In the genomic region with DNA sequence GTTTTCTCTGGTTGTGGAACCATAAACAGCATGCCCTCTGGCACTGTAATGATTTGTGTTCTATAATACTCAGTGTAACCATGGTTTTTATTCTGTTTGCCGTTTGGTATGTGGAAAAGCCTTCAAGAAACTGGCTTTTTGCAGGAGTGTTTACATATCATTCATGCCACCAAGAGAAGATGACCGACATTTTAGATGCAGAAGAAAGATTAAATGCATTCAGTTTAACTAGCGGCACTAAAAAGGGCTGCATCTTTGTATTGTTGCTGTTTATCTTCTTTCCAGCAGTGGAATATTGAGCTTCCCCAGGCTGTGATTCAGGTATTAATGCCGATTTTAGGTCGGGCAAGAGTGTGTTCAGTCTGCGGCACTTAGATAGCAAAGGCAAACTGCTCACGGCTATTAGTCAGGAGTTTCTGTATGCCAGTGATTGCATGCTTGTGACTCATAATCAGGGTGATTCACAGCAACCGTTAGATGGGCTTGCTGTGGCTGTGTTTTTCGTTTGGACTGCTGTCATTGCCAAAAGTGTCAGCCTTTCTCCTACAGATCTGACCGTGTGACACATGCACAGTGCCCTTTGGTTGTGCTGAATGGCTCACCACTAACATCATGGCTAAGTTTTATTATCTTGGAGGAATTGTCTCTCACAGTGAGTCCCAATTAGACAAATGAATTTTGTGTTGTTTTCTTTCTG, we compare ENCODE assay signal across 9 cellular contexts.
DNase-seq lines count a peak whose midpoint lies in the region; ATAC-seq and TF ChIP-seq lines count a peak whose summit lies in the region.
"Had no signal": no experiment of that assay in that cellular context is flagged by ENCODE, and none has a peak within 500 bp of the region (broad histone marks: within the 10 kb centered on the region; RNA-seq: fewer than 3 reads in every experiment).

No MANE protein-coding gene starts in this region.

- peaks cover 2% of the 10 kb centered on the region for H3K36me3 Mint-ChIP-seq in brain
- no peaks in the 10 kb centered on the region for H3K36me3 Mint-ChIP-seq in H9 (ENCODE audit: insufficient read depth in 1 of 3, low read depth in 3 of 3)

- no peaks in the 10 kb centered on the region for H3K27me3 ChIP-seq in layer of hippocampus (ENCODE audit: control insufficient read depth, insufficient read depth, low read length)
- no peaks in the 10 kb centered on the region for H3K27me3 ChIP-seq in H9 (ENCODE audit: insufficient read depth, low read length)

- H3K27ac ChIP-seq in layer of hippocampus (ENCODE audit: low read depth, low read length) (peak overlapping the region; percentile 44), H9 (ENCODE audit: insufficient read length, low read depth, low read length) (no peak overlapping the region)
- H3K27ac ChIP-seq: HL-60 had no signal

- H2BK120ac ChIP-seq in H9 (ENCODE audit: low read depth, low read length, poor library complexity, severe bottlenecking) = no peak overlapping the region

- no peak overlapping the region for H2AFZ ChIP-seq in H9 (ENCODE audit: low read length)

- H2AK5ac ChIP-seq in H9 (ENCODE audit: insufficient read length, low read length) = no peak overlapping the region

- DNase-seq in DMS 273 (lab: John Stamatoyannopoulos, UW; ENCODE audit: unreplicated experiment) (peak; percentile 44), NCI-H774 (lab: John Stamatoyannopoulos, UW) (peak; percentile 16), H9 (no peak), CD1c-positive myeloid dendritic cell (ENCODE audit: extremely low spot score) (no peak), NOMO-1 treated with dmso at 0.1 percent for 144 hours (lab: John Stamatoyannopoulos, UW; ENCODE audit: unreplicated experiment) (no peak)
- DNase-seq in stimulated activated naive CD8-positive, alpha-beta T cell treated with anti-CD3 and anti-CD28 coated beads, Interleukin-15, amount 100 ng/mL, for 72 hours = peak; percentile 19 to 48

- WGBS in H9 (ENCODE audit: extremely low coverage, insufficient read length, low lambda C conversion rate) = no CpG with 5 or more reads among the region's 10 CpGs

- H3K27ac Mint-ChIP-seq in brain (peak overlapping the region; percentile 10 to 83 (median 64)), H9 (no peak overlapping the region)
- H3K27ac Mint-ChIP-seq in stimulated activated naive CD8-positive, alpha-beta T cell treated with anti-CD3 and anti-CD28 coated beads, Interleukin-15, amount 100 ng/mL, for 72 hours = peak overlapping the region in 1 of 2 donors; percentile 86

- H4K8ac ChIP-seq in H9 (replicated peaks; ENCODE audit: insufficient read length, low read depth, low read length) = no peak overlapping the region

- H3K27me3 Mint-ChIP-seq in brain (no peaks in the 10 kb centered on the region), H9 (ENCODE audit: low read depth) (no peaks in the 10 kb centered on the region)
- H3K27me3 Mint-ChIP-seq in stimulated activated naive CD8-positive, alpha-beta T cell treated with anti-CD3 and anti-CD28 coated beads, Interleukin-15, amount 100 ng/mL, for 72 hours = no peaks in the 10 kb centered on the region

- H3K18ac ChIP-seq in H9 (ENCODE audit: insufficient read length, low read depth, low read length) = no peak overlapping the region

- no peak overlapping the region for H3K9ac ChIP-seq in H9 (ENCODE audit: extremely low read depth, insufficient read length, low read length)

- no peak overlapping the region for H2BK12ac ChIP-seq in H9 (ENCODE audit: insufficient read length, low read depth, low read length)

- no peaks in the 10 kb centered on the region for H3K79me1 ChIP-seq in H9 (ENCODE audit: insufficient read depth, low read depth, low read length, poor library complexity, severe bottlenecking)

- no peak overlapping the region for H3K23ac ChIP-seq in H9 (ENCODE audit: insufficient read length, low read depth, low read length)

- no peaks in the 10 kb centered on the region for H3K4me1 ChIP-seq in H9 (ENCODE audit: insufficient read depth, low read length)

- no peaks in the 10 kb centered on the region for H4K20me1 ChIP-seq in H9 (ENCODE audit: control insufficient read depth, insufficient read depth, insufficient read length)

- peak overlapping the region in 4 of 5 experiments; percentile 4 to 44 (median 12) for H3K4me3 Mint-ChIP-seq in brain
- H3K4me3 Mint-ChIP-seq in stimulated activated naive CD8-positive, alpha-beta T cell treated with anti-CD3 and anti-CD28 coated beads, Interleukin-15, amount 100 ng/mL, for 72 hours = no peak overlapping the region
- H3K4me3 Mint-ChIP-seq in H9 = no peak overlapping the region

- H3K4me2 ChIP-seq in H9 (ENCODE audit: insufficient read depth, insufficient read length, low read length) = no peak overlapping the region

- H3K4ac ChIP-seq in H9 (ENCODE audit: low read depth, low read length) = no peak overlapping the region

- peaks cover 0 to 20% (median 0%) of the 10 kb centered on the region in 5 experiments for H3K9me3 Mint-ChIP-seq in brain
- peaks cover 0 to 11% of the 10 kb centered on the region in 2 donors for H3K9me3 Mint-ChIP-seq in stimulated activated naive CD8-positive, alpha-beta T cell treated with anti-CD3 and anti-CD28 coated beads, Interleukin-15, amount 100 ng/mL, for 72 hours
- no peaks in the 10 kb centered on the region for H3K9me3 Mint-ChIP-seq in H9

- H2BK5ac ChIP-seq in H9 (ENCODE audit: insufficient read length, low read length) = no peak overlapping the region

- no peak overlapping the region for H3T11ph ChIP-seq in H9 (ENCODE audit: low read length)

- H3K14ac ChIP-seq in H9 (ENCODE audit: insufficient read depth, low read length) = no peak overlapping the region

- TF ChIP-seq CTCF in brain (conservative IDR thresholded peaks at IDR 0.05) (no peak), H9 (conservative IDR thresholded peaks at IDR 0.05) (no peak)

- H4K91ac ChIP-seq in H9 (ENCODE audit: insufficient read length, low read depth, low read length) = no peak overlapping the region

- no peaks in the 10 kb centered on the region for H3K23me2 ChIP-seq in H9 (ENCODE audit: insufficient read length, low read depth, low read length, poor library complexity, severe bottlenecking)

- no peak overlapping the region for H3K56ac ChIP-seq in H9 (ENCODE audit: insufficient read length, low read depth, low read length)

- H3K4me1 Mint-ChIP-seq in brain = peaks cover 41% of the 10 kb centered on the region
- H3K4me1 Mint-ChIP-seq in stimulated activated naive CD8-positive, alpha-beta T cell treated with anti-CD3 and anti-CD28 coated beads, Interleukin-15, amount 100 ng/mL, for 72 hours = peaks cover 19% of the 10 kb centered on the region
- peaks cover 0 to 3% of the 10 kb centered on the region in 2 experiments; a peak in 1 of 4 replicates for H3K4me1 Mint-ChIP-seq in H9

- no peak overlapping the region for H2BK20ac ChIP-seq in H9 (ENCODE audit: low read depth, low read length, poor library complexity, severe bottlenecking)

- no peaks in the 10 kb centered on the region for H3K9me3 ChIP-seq in H9 (ENCODE audit: control insufficient read depth, low read depth, low read length)

- peak; percentile 96 for ATAC-seq in stimulated activated naive CD8-positive, alpha-beta T cell treated with anti-CD3 and anti-CD28 coated beads, Interleukin-15, amount 100 ng/mL, for 72 hours

- H2BK15ac ChIP-seq in H9 (ENCODE audit: low read depth, low read length) = no peak overlapping the region

- no peak overlapping the region for H4K5ac ChIP-seq in H9 (ENCODE audit: insufficient read length, low read depth, low read length)

- H3K79me2 ChIP-seq in H9 (ENCODE audit: insufficient read depth, low read length) = no peaks in the 10 kb centered on the region

Comparison
In these comparisons a context has a peak if more than half of its experiments do, and no peak if none do; other contexts are left out.
1. DNase-seq: peak in DMS 273 (single experiment), NCI-H774 (single experiment) and stimulated activated naive CD8-positive, alpha-beta T cell treated with anti-CD3 and anti-CD28 coated beads, Interleukin-15, amount 100 ng/mL, for 72 hours (2 of 2); none in H9 (single experiment), CD1c-positive myeloid dendritic cell (single experiment) and NOMO-1 treated with dmso at 0.1 percent for 144 hours (single experiment).
2. H3K27ac Mint-ChIP-seq: peak in brain (5 of 5); none in H9 (0 of 3).
3. H3K4me3 Mint-ChIP-seq: peak in brain (4 of 5); none in stimulated activated naive CD8-positive, alpha-beta T cell treated with anti-CD3 and anti-CD28 coated beads, Interleukin-15, amount 100 ng/mL, for 72 hours (0 of 2) and H9 (0 of 2).